9 cellular contexts compared by ENCODE assay signal in the genomic region with DNA sequence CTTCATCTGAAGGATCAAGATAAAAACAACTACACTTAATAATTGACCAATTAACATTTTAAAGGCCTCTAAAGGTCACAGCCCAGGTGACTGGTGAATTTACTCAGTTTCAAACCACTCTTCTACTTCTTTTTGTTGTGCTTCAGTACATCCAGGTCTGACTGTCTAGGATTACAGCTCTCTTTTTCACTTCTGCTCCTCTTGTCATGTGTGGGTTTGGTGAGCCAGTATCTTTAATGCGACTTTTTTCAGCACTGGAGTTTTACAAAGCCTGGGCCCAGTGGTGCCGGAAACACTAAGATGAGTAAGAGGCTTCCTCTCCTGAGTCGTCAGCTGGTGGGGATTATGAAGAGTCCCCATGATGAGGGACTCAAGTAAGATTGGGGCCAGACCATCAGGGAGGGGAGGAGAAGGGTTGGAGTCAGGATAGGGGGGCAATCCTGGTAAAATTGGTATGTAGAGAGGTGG. TPM values are rescaled to one million over a fixed set of nuclear protein-coding genes. Genes with fewer than 3 reads are reported as not detected.
A peak's percentile ranks its signal among the peaks of the same experiment; 100 is the strongest.
DNase-seq lines count a peak whose midpoint lies in the region; ATAC-seq and TF ChIP-seq lines count a peak whose summit lies in the region.
"Had no signal": no experiment of that assay in that cellular context is flagged by ENCODE, and none has a peak within 500 bp of the region (broad histone marks: within the 10 kb centered on the region; RNA-seq: fewer than 3 reads in every experiment).

No MANE protein-coding gene starts in this region.

- intact Hi-C loops in esophagus squamous epithelium (cut with DNase I) = no loop called here

- H3K36me3 ChIP-seq in esophagus squamous epithelium = peaks cover 6 to 12% (median 8%) of the 10 kb centered on the region in 3 donors

- no peaks in the 10 kb centered on the region for H3K27me3 ChIP-seq in esophagus squamous epithelium

- TF ChIP-seq POLR2A in esophagus squamous epithelium (IDR thresholded peaks at IDR 0.05) = no peak

- WGBS in esophagus squamous epithelium, 2 donors = 52 to 67% methylated on average over 2 to 3 of the region's 3 CpGs

- H3K4me3 Mint-ChIP-seq in stimulated activated naive B cell treated with anti-CD40 and anti-IgM and Interleukin-4, amounts not matched to agents 10 μg/mL and 1 μg/mL and 100 μg/mL, for 72 hours = peak overlapping the region; percentile 77 to 84

- H3K4me3 ChIP-seq in esophagus squamous epithelium = no peak overlapping the region

- H3K9me3 ChIP-seq in esophagus squamous epithelium = no peaks in the 10 kb centered on the region

- H3K4me1 ChIP-seq in esophagus squamous epithelium = peaks cover 10 to 70% (median 19%) of the 10 kb centered on the region in 3 donors

- H3K27ac ChIP-seq in esophagus squamous epithelium = peak overlapping the region in 3 of 4 donors; percentile 9 to 63 (median 22)
- H3K27ac ChIP-seq: epithelial cell of prostate had no signal

- peak; percentile 97 for ATAC-seq in GM18520 (IDR thresholded peaks at IDR 0.05; ENCODE audit: unreplicated experiment)
- ATAC-seq in HG02840 (IDR thresholded peaks at IDR 0.05; ENCODE audit: low FRiP score, unreplicated experiment) = peak; percentile 97
- ATAC-seq in stimulated activated naive B cell treated with anti-CD40 and anti-IgM and Interleukin-4, amounts not matched to agents 10 μg/mL and 1 μg/mL and 100 μg/mL, for 72 hours (replicated peaks) = peak; percentile 93

- H3K27ac Mint-ChIP-seq in stimulated activated naive B cell treated with anti-CD40 and anti-IgM and Interleukin-4, amounts not matched to agents 10 μg/mL and 1 μg/mL and 100 μg/mL, for 72 hours = peak overlapping the region; percentile 96

- peaks cover 35 to 42% of the 10 kb centered on the region in 2 donors for H3K36me3 Mint-ChIP-seq in stimulated activated naive B cell treated with anti-CD40 and anti-IgM and Interleukin-4, amounts not matched to agents 10 μg/mL and 1 μg/mL and 100 μg/mL, for 72 hours

- H3K9me3 Mint-ChIP-seq in stimulated activated naive B cell treated with anti-CD40 and anti-IgM and Interleukin-4, amounts not matched to agents 10 μg/mL and 1 μg/mL and 100 μg/mL, for 72 hours = peaks cover 2 to 11% of the 10 kb centered on the region in 2 donors

- peaks cover 62 to 79% of the 10 kb centered on the region in 2 donors for H3K4me1 Mint-ChIP-seq in stimulated activated naive B cell treated with anti-CD40 and anti-IgM and Interleukin-4, amounts not matched to agents 10 μg/mL and 1 μg/mL and 100 μg/mL, for 72 hours

- DNase-seq in T-helper 9 cell (peak; percentile 39), esophagus squamous epithelium (lab: John Stamatoyannopoulos, UW) (no peak), NCI-H2107 treated with DMSO at 0.1 percent for 48 hours (lab: John Stamatoyannopoulos, UW; ENCODE audit: unreplicated experiment) (no peak), DMS153 (lab: John Stamatoyannopoulos, UW) (no peak), hepatic stellate cell (ENCODE audit: low spot score) (no peak)
- peak; percentile 85 for DNase-seq in stimulated activated naive B cell treated with anti-CD40 and anti-IgM and Interleukin-4, amounts not matched to agents 10 μg/mL and 1 μg/mL and 100 μg/mL, for 72 hours

- no peak for TF ChIP-seq CTCF in esophagus squamous epithelium (IDR thresholded peaks at IDR 0.05)

- H3K27me3 Mint-ChIP-seq in stimulated activated naive B cell treated with anti-CD40 and anti-IgM and Interleukin-4, amounts not matched to agents 10 μg/mL and 1 μg/mL and 100 μg/mL, for 72 hours = no peaks in the 10 kb centered on the region

RNA-seq across cellular contexts. Expression of gene HECA, which starts 27.0 kb away (rescaled TPM):
- 10 to 100 TPM; 29.6 to 44.4 (median 35.8) TPM for total RNA-seq in esophagus squamous epithelium

Comparison
In these comparisons a context has a peak if more than half of its experiments do, and no peak if none do; other contexts are left out.
1. DNase-seq: peak in T-helper 9 cell (single experiment) and stimulated activated naive B cell treated with anti-CD40 and anti-IgM and Interleukin-4, amounts not matched to agents 10 μg/mL and 1 μg/mL and 100 μg/mL, for 72 hours (single experiment); none in esophagus squamous epithelium (single experiment), NCI-H2107 treated with DMSO at 0.1 percent for 48 hours (single experiment), DMS153 (single experiment) and hepatic stellate cell (single experiment).
2. Peak in every context shown above with its lines, with median percentiles within 50 percentile points of each other: ATAC-seq.